ENCODE assay signal across 15 cellular contexts in the genomic region with DNA sequence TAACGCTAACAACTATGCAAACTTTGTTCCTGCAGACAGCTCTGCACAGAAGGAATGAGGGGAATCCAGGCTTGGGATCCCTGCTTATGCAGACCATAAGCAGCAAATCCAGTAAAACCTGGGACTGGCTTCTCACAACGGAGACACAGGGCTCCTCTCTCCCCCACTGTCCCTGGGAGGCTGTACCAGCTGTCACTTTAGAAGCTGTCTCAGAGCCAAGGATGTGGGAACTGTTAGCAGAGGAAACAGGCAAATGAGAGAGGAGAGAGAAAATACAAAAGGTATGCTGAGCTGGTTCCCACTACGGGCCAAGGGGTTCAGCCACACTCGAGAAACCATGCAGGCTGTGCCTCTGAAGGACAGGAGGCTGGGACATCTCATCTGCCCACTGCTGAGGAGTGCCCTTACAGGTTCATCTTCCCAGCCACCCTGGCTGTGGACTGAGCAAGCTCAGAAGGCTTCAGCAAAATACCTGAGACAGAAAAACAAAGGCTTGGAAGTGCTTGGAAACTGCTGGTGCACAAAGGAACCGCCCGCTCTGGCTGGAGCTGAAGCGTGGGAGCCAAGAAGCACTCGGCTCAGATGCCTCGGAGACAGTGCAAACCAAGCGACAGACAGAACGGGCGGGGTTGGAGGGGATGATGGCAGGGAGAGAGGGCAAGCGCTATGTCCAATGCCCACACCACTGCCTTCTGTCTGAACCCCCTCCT.
DNase-seq lines count a peak whose midpoint lies in the region; TF ChIP-seq lines count a peak whose summit lies in the region.
"Had no signal": no experiment of that assay in that cellular context is flagged by ENCODE, and none has a peak within 500 bp of the region (broad histone marks: within the 10 kb centered on the region; RNA-seq: fewer than 3 reads in every experiment).

No MANE protein-coding gene starts in this region.

- H3K27ac Mint-ChIP-seq in chondrocyte (ENCODE audit: unreplicated experiment), result peak overlapping the region; percentile 45
- H3K27ac Mint-ChIP-seq: activated naive CD8-positive, alpha-beta T cell treated with anti-CD3 and anti-CD28 coated beads, Interleukin-2, amount 50 U/mL, for 24 hours had no signal

- no peak overlapping the region for H3K4me3 Mint-ChIP-seq in chondrocyte (ENCODE audit: unreplicated experiment)
- H3K4me3 Mint-ChIP-seq: activated naive CD8-positive, alpha-beta T cell treated with anti-CD3 and anti-CD28 coated beads, Interleukin-2, amount 50 U/mL, for 24 hours; CD14-positive monocyte had no signal

- H3K36me3 Mint-ChIP-seq in chondrocyte (ENCODE audit: low read depth), result no peaks in the 10 kb centered on the region
- H3K36me3 Mint-ChIP-seq: CD14-positive monocyte had no signal

- H3K4me1 Mint-ChIP-seq in chondrocyte (ENCODE audit: low read depth), result peaks cover 38% of the 10 kb centered on the region
- H3K4me1 Mint-ChIP-seq: CD14-positive monocyte had no signal

- TF ChIP-seq CTCF in chondrocyte (IDR thresholded peaks at IDR 0.05), result no peak

- DNase-seq in NCI-H187 treated with DMSO at 0.1 percent for 48 hours (lab: John Stamatoyannopoulos, UW) (peak; percentile 23), NCI-H187 (lab: John Stamatoyannopoulos, UW) (no peak), NCI-H1694 (lab: John Stamatoyannopoulos, UW) (peak; percentile 72), chondrocyte (ENCODE audit: low spot score) (no peak), pons (ENCODE audit: low spot score) (peak; percentile 59), NCI-H1436 (lab: John Stamatoyannopoulos, UW) (no peak), SHP77 treated with DMSO at 0.1 percent for 48 hours (lab: John Stamatoyannopoulos, UW) (no peak)
- no peak for DNase-seq in activated naive CD4-positive, alpha-beta T cell treated with anti-CD3 and anti-CD28 coated beads, Interleukin-2, amount 50 U/mL, for 16 hours
- DNase-seq: activated CD4-positive, alpha-beta T cell treated with anti-CD3 and anti-CD28 coated beads for 48 hours; activated naive CD8-positive, alpha-beta T cell treated with anti-CD3 and anti-CD28 coated beads, Interleukin-2, amount 50 U/mL, for 24 hours; gastrocnemius medialis; NCI-H2081; stimulated activated CD4-positive, alpha-beta T cell treated with anti-CD3 and anti-CD28 coated beads, Interleukin-4, amount 100 ng/mL, for 24 hours; T-helper 9 cell had no signal

- no peaks in the 10 kb centered on the region for H3K9me3 Mint-ChIP-seq in chondrocyte (ENCODE audit: low read depth)
- H3K9me3 Mint-ChIP-seq: activated naive CD8-positive, alpha-beta T cell treated with anti-CD3 and anti-CD28 coated beads, Interleukin-2, amount 50 U/mL, for 24 hours had no signal

- H3K27me3 Mint-ChIP-seq in chondrocyte (ENCODE audit: low read depth), result no peaks in the 10 kb centered on the region
- H3K27me3 Mint-ChIP-seq: activated naive CD8-positive, alpha-beta T cell treated with anti-CD3 and anti-CD28 coated beads, Interleukin-2, amount 50 U/mL, for 24 hours had no signal

Comparison
In these comparisons a context has a peak if more than half of its experiments do, and no peak if none do; other contexts are left out.
1. DNase-seq: peak in NCI-H187 treated with DMSO at 0.1 percent for 48 hours (single experiment), NCI-H1694 (single experiment) and pons (single experiment); none in NCI-H187 (0 of 2), chondrocyte (single experiment), NCI-H1436 (single experiment), activated naive CD4-positive, alpha-beta T cell treated with anti-CD3 and anti-CD28 coated beads, Interleukin-2, amount 50 U/mL, for 16 hours (single experiment) and SHP77 treated with DMSO at 0.1 percent for 48 hours (single experiment).